9 cellular contexts compared by ENCODE assay signal in genomic region chr4:48138936-48139335, GRCh38. TPM values are rescaled to one million over a fixed set of nuclear protein-coding genes. Genes with fewer than 3 reads are reported as not detected.
DNase-seq lines count a peak whose midpoint lies in the region; ATAC-seq and TF ChIP-seq lines count a peak whose summit lies in the region.
"Had no signal": no experiment of that assay in that cellular context is flagged by ENCODE, and none has a peak within 500 bp of the region (broad histone marks: within the 10 kb centered on the region; RNA-seq: fewer than 3 reads in every experiment).

No MANE protein-coding gene starts in this region.

- CTCF ChIA-PET in activated B cell treated with CpG ODN at 0.5 μM for 24 hours (lab: Charles Lee): interaction anchor here (0.9 to 2.6 kb wide), 4 partner anchors 10 to 137 kb away, joined by 3 to 22 read pairs (median 7); no protein-coding TSS in a partner anchor

- POLR2A ChIA-PET in activated B cell treated with CpG ODN at 0.5 μM for 24 hours (lab: Charles Lee): interaction anchor here (0.9 to 1.7 kb wide), 2 partner anchors 102 to 203 kb away, joined by 3 to 8 read pairs; partner anchors contain the start of gene SLAIN2

- DNase-seq in GM06990 (ENCODE audit: extremely low read depth, insufficient read length): peak; percentile 61
- peak; percentile 18 for DNase-seq in GM19238 (ENCODE audit: insufficient read length, low spot score)
- no peak for DNase-seq in activated B cell treated with CpG ODN at 0.5 μM for 24 hours
- DNase-seq in SW 1271 (lab: John Stamatoyannopoulos, UW): no peak
- no peak for DNase-seq in T-helper 9 cell
- DNase-seq in left ventricle myocardium superior: no peak
- no peak for DNase-seq in hepatic stellate cell (ENCODE audit: low spot score)

- TF ChIP-seq CTCF in GM06990 (IDR thresholded peaks at IDR 0.05; ENCODE audit: insufficient read depth, low read length, poor library complexity, severe bottlenecking): no peak
- no peak for TF ChIP-seq CTCF in activated B cell treated with CpG ODN at 0.5 μM for 24 hours (IDR thresholded peaks at IDR 0.05)

- peaks cover 24% of the 10 kb centered on the region for H3K36me3 ChIP-seq in GM06990 (ENCODE audit: control insufficient read depth, insufficient read depth, low read length)

- peaks cover 28% of the 10 kb centered on the region for H3K4me1 Mint-ChIP-seq in activated B cell treated with CpG ODN at 0.5 μM for 24 hours

- ATAC-seq in HG02981 (IDR thresholded peaks at IDR 0.05; ENCODE audit: unreplicated experiment) (peak; percentile 88), activated B cell treated with CpG ODN at 0.5 μM for 24 hours (ENCODE audit: low read depth) (peak; percentile 86), left ventricle myocardium superior (no peak)

- no peaks in the 10 kb centered on the region for H3K27me3 ChIP-seq in GM06990 (replicated peaks; ENCODE audit: control insufficient read depth, insufficient read depth, low read length)

- H3K9me3 Mint-ChIP-seq in activated B cell treated with CpG ODN at 0.5 μM for 24 hours: no peaks in the 10 kb centered on the region

- H3K4me3 Mint-ChIP-seq in activated B cell treated with CpG ODN at 0.5 μM for 24 hours: peak overlapping the region; percentile 30

- H3K4me3 ChIP-seq in GM06990 (replicated peaks; ENCODE audit: low read depth, low read length): no peak overlapping the region
- H3K4me3 ChIP-seq: smooth muscle cell had no signal

- intact Hi-C loops in activated B cell treated with CpG ODN at 0.5 μM for 24 hours (cut with micrococcal nuclease) (loop anchor here (1.0 kb wide), 1 partner anchor 11 kb away; no protein-coding TSS in a partner anchor), left ventricle myocardium superior (cut with micrococcal nuclease) (no loop called here)

- H3K27me3 Mint-ChIP-seq in activated B cell treated with CpG ODN at 0.5 μM for 24 hours: no peaks in the 10 kb centered on the region

- peak overlapping the region; percentile 36 for H3K27ac Mint-ChIP-seq in activated B cell treated with CpG ODN at 0.5 μM for 24 hours

- H3K36me3 Mint-ChIP-seq in activated B cell treated with CpG ODN at 0.5 μM for 24 hours (ENCODE audit: low read depth): peaks cover 40% of the 10 kb centered on the region

RNA-seq across cellular contexts. Expression of gene TXK, which starts 4.9 kb away (rescaled TPM):
- total RNA-seq in activated B cell treated with CpG ODN at 0.5 μM for 24 hours (0.98 and 1.7 TPM in 2 replicates), left ventricle myocardium superior (0.20 TPM)

Comparison
In these comparisons a context has a peak if more than half of its experiments do, and no peak if none do; other contexts are left out.
1. DNase-seq: peak in GM06990 (single experiment) and GM19238 (single experiment); none in activated B cell treated with CpG ODN at 0.5 μM for 24 hours (single experiment), SW 1271 (0 of 2), T-helper 9 cell (single experiment), left ventricle myocardium superior (single experiment) and hepatic stellate cell (single experiment).